Comparison of ENCODE assay signal across 16 cellular contexts in the genomic region with DNA sequence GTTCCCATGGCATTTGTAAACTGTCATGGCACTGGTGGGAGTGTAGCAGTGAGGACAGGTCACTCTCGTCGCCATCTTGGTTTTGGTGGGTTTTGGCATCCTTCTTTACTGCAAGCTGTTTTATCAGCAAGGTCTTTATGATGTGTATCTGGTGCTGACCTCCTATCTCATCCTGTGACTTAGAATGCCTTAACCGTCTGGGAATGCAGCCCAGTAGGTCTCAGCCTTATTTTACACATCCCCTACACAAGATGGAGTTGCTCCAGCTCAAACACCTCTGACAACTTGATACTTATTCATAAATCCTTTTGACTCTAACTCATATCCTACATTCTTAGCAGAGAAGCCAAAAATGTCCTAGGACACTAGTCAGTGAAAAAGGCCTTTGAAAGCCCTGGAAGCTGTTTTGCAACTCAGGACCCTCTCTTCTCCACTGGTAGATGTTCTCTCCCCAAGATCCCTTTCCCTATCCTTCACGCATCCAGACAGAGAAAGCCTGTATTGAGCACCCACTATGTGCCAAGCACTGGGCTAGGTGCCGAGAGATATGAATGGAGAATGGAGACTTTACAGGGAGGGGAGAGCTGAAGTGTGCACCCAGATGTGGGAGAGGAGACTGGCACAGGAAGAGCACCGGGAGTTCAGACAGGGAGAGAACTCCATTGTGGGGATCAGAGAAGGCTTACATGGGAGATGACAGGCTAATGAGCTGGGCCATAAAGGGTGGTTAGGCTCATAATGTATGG. TPM values are rescaled to one million over a fixed set of nuclear protein-coding genes. Genes with fewer than 3 reads are reported as not detected.
A peak's percentile ranks its signal among the peaks of the same experiment; 100 is the strongest.
DNase-seq lines count a peak whose midpoint lies in the region; ATAC-seq, FAIRE-seq and TF ChIP-seq lines count a peak whose summit lies in the region.
"Had no signal": no experiment of that assay in that cellular context is flagged by ENCODE, and none has a peak within 500 bp of the region (broad histone marks: within the 10 kb centered on the region; RNA-seq: fewer than 3 reads in every experiment).

No MANE protein-coding gene starts in this region.

- H2AFZ ChIP-seq in osteoblast (ENCODE audit: low read length) = peak overlapping the region; percentile 49

- DNase-seq in WERI-Rb-1 (no peak), endothelial cell (ENCODE audit: low spot score) (no peak), osteoblast (ENCODE audit: insufficient read length, low spot score, missing footprints) (no peak), tibial artery (peak; percentile 6 to 16), aorta (no peak), KBM-7 (no peak), GM12891 (ENCODE audit: insufficient read length, low spot score) (no peak), COR-L47 (lab: John Stamatoyannopoulos, UW) (no peak)

- H3K79me2 ChIP-seq in osteoblast (ENCODE audit: insufficient read depth, low read length) = no peaks in the 10 kb centered on the region

- H3K27ac ChIP-seq in WERI-Rb-1 (peak overlapping the region; percentile 3; the same call in 1 of the 2 replicates), osteoblast (ENCODE audit: low read depth, low read length) (no peak overlapping the region), tibial artery (peak overlapping the region in 1 of 2 donors; percentile 21), aorta (ENCODE audit: low read depth in 1 of 2, low read length in 2 of 2) (no peak overlapping the region)
- H3K27ac ChIP-seq: colonic mucosa had no signal

- FAIRE-seq in GM12891 (lab: Jason Lieb, UNC) = no peak

- H3K4me2 ChIP-seq in osteoblast (ENCODE audit: insufficient read depth, low read length) = no peak overlapping the region

- no peak overlapping the region for H3K4me3 ChIP-seq in WERI-Rb-1 (ENCODE audit: low read depth, low read length)
- no peak overlapping the region for H3K4me3 ChIP-seq in osteoblast (ENCODE audit: insufficient read depth, low read length)
- no peak overlapping the region for H3K4me3 ChIP-seq in tibial artery
- no peak overlapping the region for H3K4me3 ChIP-seq in aorta (ENCODE audit: low read length in 2 of 2)
- H3K4me3 ChIP-seq: colonic mucosa, upper lobe of left lung had no signal

- H3K4me1 Mint-ChIP-seq in endothelial cell (ENCODE audit: unreplicated experiment) = peaks cover 45% of the 10 kb centered on the region

- ATAC-seq in aorta (ENCODE audit: low FRiP score) = no peak

- in situ Hi-C loops in KBM-7 (cut with MboI; ENCODE audit: low pct_unique_long_range_greater_than_20kb, low sequenced_read_pairs) = no loop called here

- peak overlapping the region; percentile 15 for H3K27ac Mint-ChIP-seq in endothelial cell (ENCODE audit: unreplicated experiment)
- H3K27ac Mint-ChIP-seq: activated CD8-positive, alpha-beta T cell treated with anti-CD3 and anti-CD28 coated beads, Interleukin-2, amount 10 ng/mL, durations not matched to agents 7 days and 5 days; activated naive CD4-positive, alpha-beta T cell treated with anti-CD3 and anti-CD28 coated beads for 36 hours; activated T-cell treated with anti-CD3 and anti-CD28 coated beads, Interleukin-2, amount 50 U/mL, for 24 hours; B cell; nephron progenitor cell had no signal

- no peak overlapping the region for H3K4me3 Mint-ChIP-seq in endothelial cell (ENCODE audit: unreplicated experiment)
- H3K4me3 Mint-ChIP-seq: activated CD8-positive, alpha-beta T cell treated with anti-CD3 and anti-CD28 coated beads, Interleukin-2, amount 10 ng/mL, durations not matched to agents 7 days and 5 days; activated naive CD4-positive, alpha-beta T cell treated with anti-CD3 and anti-CD28 coated beads for 36 hours; activated T-cell treated with anti-CD3 and anti-CD28 coated beads, Interleukin-2, amount 50 U/mL, for 24 hours; B cell; nephron progenitor cell had no signal

- intact Hi-C loops in tibial artery (cut with DNase I; ENCODE audit: low total_unique reads) (loop anchor here (2.0 kb wide), 1 partner anchor 65 kb away; no protein-coding TSS in a partner anchor), aorta (cut with DNase I) (loop anchor here (1.0 to 5.0 kb wide), 4 partner anchors 31 to 66 kb away; no protein-coding TSS in a partner anchor)

- H3K27me3 Mint-ChIP-seq in endothelial cell (ENCODE audit: unreplicated experiment) = peaks cover 4% of the 10 kb centered on the region
- H3K27me3 Mint-ChIP-seq: activated T-cell treated with anti-CD3 and anti-CD28 coated beads, Interleukin-2, amount 50 U/mL, for 24 hours; B cell had no signal

- no peaks in the 10 kb centered on the region for H3K36me3 Mint-ChIP-seq in endothelial cell (ENCODE audit: low read depth, unreplicated experiment)

- H3K9me3 Mint-ChIP-seq in endothelial cell (ENCODE audit: unreplicated experiment) = no peaks in the 10 kb centered on the region
- H3K9me3 Mint-ChIP-seq: activated naive CD4-positive, alpha-beta T cell treated with anti-CD3 and anti-CD28 coated beads for 36 hours; activated T-cell treated with anti-CD3 and anti-CD28 coated beads, Interleukin-2, amount 50 U/mL, for 24 hours; nephron progenitor cell had no signal

- H3K27me3 ChIP-seq in WERI-Rb-1 (ENCODE audit: insufficient read depth, low read depth, severe bottlenecking) (no peaks in the 10 kb centered on the region), osteoblast (ENCODE audit: insufficient read depth, low read length) (no peaks in the 10 kb centered on the region), tibial artery (no peaks in the 10 kb centered on the region), aorta (ENCODE audit: control insufficient read depth in 1 of 2, insufficient read depth in 2 of 2, low read length in 1 of 2) (no peaks in the 10 kb centered on the region)
- H3K27me3 ChIP-seq: colonic mucosa, upper lobe of left lung had no signal

- H4K20me1 ChIP-seq in osteoblast (ENCODE audit: insufficient read depth, low read length) = no peaks in the 10 kb centered on the region

- H3K36me3 ChIP-seq in WERI-Rb-1 (no peaks in the 10 kb centered on the region), osteoblast (ENCODE audit: insufficient read depth, low read length) (no peaks in the 10 kb centered on the region), tibial artery (no peaks in the 10 kb centered on the region), aorta (ENCODE audit: control insufficient read depth in 1 of 2, insufficient read depth in 2 of 2, low read length in 1 of 2) (no peaks in the 10 kb centered on the region)
- H3K36me3 ChIP-seq: colonic mucosa, upper lobe of left lung had no signal

- no peak for TF ChIP-seq POLR2A in GM12891 (IDR thresholded peaks at IDR 0.05; ENCODE audit: low read depth, low read length)

- H3K4me1 ChIP-seq in osteoblast (ENCODE audit: insufficient read depth, low read length) (peaks cover 54% of the 10 kb centered on the region), tibial artery (peaks cover 0 to 27% (median 18%) of the 10 kb centered on the region in 4 donors), aorta (ENCODE audit: control insufficient read depth in 1 of 2, insufficient read depth in 2 of 2, low read length in 2 of 2) (peaks cover 0 to 2% of the 10 kb centered on the region in 2 donors)
- H3K4me1 ChIP-seq: colonic mucosa had no signal

- 93 to 95% methylated on average over 6 of the region's 6 CpGs for WGBS in aorta, 2 donors

- no peaks in the 10 kb centered on the region for H3K9me3 ChIP-seq in WERI-Rb-1 (ENCODE audit: severe bottlenecking)
- no peaks in the 10 kb centered on the region for H3K9me3 ChIP-seq in osteoblast (ENCODE audit: low read depth, low read length)
- no peaks in the 10 kb centered on the region for H3K9me3 ChIP-seq in tibial artery
- H3K9me3 ChIP-seq in aorta (ENCODE audit: control insufficient read depth, low read length) = no peaks in the 10 kb centered on the region
- H3K9me3 ChIP-seq: Caco-2, colonic mucosa, upper lobe of left lung had no signal

- TF ChIP-seq CTCF in WERI-Rb-1 (IDR thresholded peaks at IDR 0.05; ENCODE audit: low read depth, low read length) = no peak
- no peak for TF ChIP-seq CTCF in endothelial cell (IDR thresholded peaks at IDR 0.05; ENCODE audit: unreplicated experiment)
- no peak for TF ChIP-seq CTCF in osteoblast (IDR thresholded peaks at IDR 0.05; ENCODE audit: extremely low read depth, low read depth, low read length)
- TF ChIP-seq CTCF in tibial artery (IDR thresholded peaks at IDR 0.05) = no peak

TF ChIP-seq in GM12891, 5 proteins besides CTCF, POLR2A, EP300 and RAD21:
- no peak for TF ChIP-seq PAX5 (IDR thresholded peaks at IDR 0.05; ENCODE audit: insufficient read depth, low read length, severe bottlenecking)
- no peak for TF ChIP-seq TAF1 (IDR thresholded peaks at IDR 0.05; ENCODE audit: low read depth, low read length)
- TF ChIP-seq SPI1 (IDR thresholded peaks at IDR 0.05; ENCODE audit: low read depth, low read length) = no peak
- TF ChIP-seq POU2F2 (IDR thresholded peaks at IDR 0.05; ENCODE audit: low read depth, low read length) = no peak

RNA-seq across cellular contexts. Expression of gene CSRP1, which starts 6.7 kb away (rescaled TPM):
- total RNA-seq in endothelial cell (ENCODE audit: unreplicated experiment) = 111 TPM
- 389 and 480 TPM in 2 replicates for total RNA-seq in osteoblast
- 1,000 to 10,000 TPM in 1 of 2 donors, 100 to 1,000 TPM in 1; 599 to 1,490 TPM for total RNA-seq in aorta
- 100 to 1,000 TPM; 703 to 838 TPM for polyA plus RNA-seq in aorta
- polyA plus RNA-seq in GM12891 (2012; ENCODE audit: low read depth, missing spikeins) = 21.0 TPM

RNA-seq across cellular contexts. Expression of gene NAV1, which starts 25.3 kb away (rescaled TPM):
- 101 TPM for total RNA-seq in endothelial cell (ENCODE audit: unreplicated experiment)
- total RNA-seq in osteoblast = 47.0 and 47.1 TPM in 2 replicates
- total RNA-seq in aorta = 100 to 1,000 TPM; 167 to 236 TPM
- 10 to 100 TPM in 1 of 2 donors, 1 to 10 TPM in 1; 8.3 to 33.8 TPM for polyA plus RNA-seq in aorta
- polyA plus RNA-seq in GM12891 (2012; ENCODE audit: low read depth, missing spikeins) = 0.23 TPM

RNA-seq across cellular contexts. Expression of gene PHLDA3, which starts 44.7 kb away (rescaled TPM):
- total RNA-seq in endothelial cell (ENCODE audit: unreplicated experiment) = 25.0 TPM
- total RNA-seq in osteoblast = 116 and 134 TPM in 2 replicates
- total RNA-seq in aorta = 10 to 100 TPM; 66.1 to 71.6 TPM
- polyA plus RNA-seq in aorta = 10 to 100 TPM; 33.7 to 46.1 TPM
- 19.4 TPM for polyA plus RNA-seq in GM12891 (2012; ENCODE audit: low read depth, missing spikeins)

Comparison
In these comparisons a context has a peak if more than half of its experiments do, and no peak if none do; other contexts are left out.
1. DNase-seq: peak in tibial artery (2 of 2); none in WERI-Rb-1 (single experiment), endothelial cell (single experiment), osteoblast (single experiment), aorta (0 of 2), KBM-7 (single experiment), GM12891 (single experiment) and COR-L47 (single experiment).